ENCODE assay signal across 8 cellular contexts in the genomic region with DNA sequence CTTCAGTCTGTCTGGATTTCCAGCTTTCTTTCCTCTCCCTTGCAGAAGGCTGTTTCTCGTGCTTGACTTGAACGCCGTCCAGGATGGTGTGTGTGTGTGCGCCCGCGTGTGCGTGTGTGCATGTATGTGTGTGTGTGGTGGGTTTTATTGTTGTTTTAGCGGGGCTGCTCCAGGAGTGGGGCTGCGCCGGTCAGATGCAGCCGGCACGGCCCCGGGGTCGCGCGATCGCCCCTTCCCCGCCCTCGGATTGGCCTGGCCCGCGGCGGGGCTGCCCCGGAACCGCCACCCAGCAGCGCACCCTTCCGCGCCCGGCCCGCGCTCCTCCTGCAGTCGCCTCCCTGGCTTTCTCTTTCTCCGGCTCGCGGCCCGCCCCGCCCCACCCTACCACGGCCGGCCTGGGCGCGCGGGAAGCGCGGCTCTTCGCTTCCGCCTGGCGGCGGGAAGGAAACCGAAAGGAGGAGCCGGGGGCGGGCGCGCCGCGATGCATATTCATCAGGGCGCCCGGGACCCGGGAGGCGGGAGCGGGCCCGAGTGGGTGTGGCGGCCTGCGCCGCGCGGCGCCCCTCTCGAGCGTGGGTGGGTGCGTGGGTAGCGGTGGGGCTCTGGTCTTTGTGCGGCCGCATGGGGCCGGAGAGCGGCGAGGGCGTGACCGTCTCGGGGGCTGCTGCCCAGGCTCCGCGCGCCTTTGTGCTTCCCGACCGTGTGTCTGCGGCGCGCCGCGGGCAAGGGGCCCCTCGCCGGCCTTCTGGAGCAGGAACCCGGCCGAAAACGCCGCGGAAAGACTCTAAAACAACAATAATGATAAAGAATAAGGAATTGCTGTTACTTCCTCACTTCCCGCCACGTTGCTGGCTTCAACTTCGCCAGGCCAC. TPM values are rescaled to one million over a fixed set of nuclear protein-coding genes. Genes with fewer than 3 reads are reported as not detected.
DNase-seq lines count a peak whose midpoint lies in the region; ATAC-seq and TF ChIP-seq lines count a peak whose summit lies in the region.

No MANE protein-coding gene starts in this region.

- TF ChIP-seq CTCF in GM06990 (IDR thresholded peaks at IDR 0.05; ENCODE audit: insufficient read depth, low read length, poor library complexity, severe bottlenecking) (no peak), LNCAP (IDR thresholded peaks at IDR 0.05) (peak; percentile 39), SK-N-SH (IDR thresholded peaks at IDR 0.05) (peak; percentile 26), cardiac muscle cell (IDR thresholded peaks at IDR 0.05; ENCODE audit: low read depth, low read length) (peak; percentile 42), tibial nerve (IDR thresholded peaks at IDR 0.05) (peak; percentile 56 to 92 (median 85))

- H3K27ac Mint-ChIP-seq in activated naive CD8-positive, alpha-beta T cell treated with anti-CD3 and anti-CD28 coated beads, Interleukin-2, amount 10 ng/mL, durations not matched to agents 7 days and 5 days, result peak overlapping the region; percentile 63

- no peaks in the 10 kb centered on the region for H3K9me2 ChIP-seq in SK-N-SH

- H3K9me3 ChIP-seq in SK-N-SH, result no peaks in the 10 kb centered on the region
- no peaks in the 10 kb centered on the region for H3K9me3 ChIP-seq in cardiac muscle cell (ENCODE audit: low read depth)
- no peaks in the 10 kb centered on the region for H3K9me3 ChIP-seq in trophoblast cell (ENCODE audit: insufficient read depth, low read depth, low read length)
- no peaks in the 10 kb centered on the region for H3K9me3 ChIP-seq in tibial nerve

- peak overlapping the region; percentile 78 for H3K4me3 Mint-ChIP-seq in activated naive CD8-positive, alpha-beta T cell treated with anti-CD3 and anti-CD28 coated beads, Interleukin-2, amount 10 ng/mL, durations not matched to agents 7 days and 5 days

- peak overlapping the region; percentile 99 for H2BK120ac ChIP-seq in trophoblast cell (ENCODE audit: insufficient read depth, low read length, poor library complexity)

- peak overlapping the region; percentile 99 for H3K14ac ChIP-seq in trophoblast cell (ENCODE audit: low read length)

- CTCF ChIA-PET in SK-N-SH (lab: Yijun Ruan, JAX), result interaction anchor here (0.9 kb wide), 2 partner anchors 31 to 111 kb away, joined by 3 read pairs; no protein-coding TSS in a partner anchor

- H3K23ac ChIP-seq in trophoblast cell (ENCODE audit: low read length), result no peak overlapping the region

- H3K36me3 ChIP-seq in GM06990 (ENCODE audit: control insufficient read depth, insufficient read depth, low read length) (no peaks in the 10 kb centered on the region), SK-N-SH (replicated peaks in 1 of 2; ENCODE audit: control insufficient read depth in 1 of 2, insufficient read depth in 2 of 2, low read length in 1 of 2) (no peaks in the 10 kb centered on the region), cardiac muscle cell (no peaks in the 10 kb centered on the region), trophoblast cell (ENCODE audit: control insufficient read depth in 1 of 2, insufficient read depth in 2 of 2, low read length in 2 of 2) (no peaks in the 10 kb centered on the region), tibial nerve (no peaks in the 10 kb centered on the region)

- WGBS in SK-N-SH (ENCODE audit: low lambda C conversion rate), result under 1% methylated on average over 31 of the region's 98 CpGs
- WGBS in trophoblast cell (ENCODE audit: extremely low coverage, insufficient coverage, insufficient read length), result no CpG with 5 or more reads among the region's 98 CpGs
- 0 to 1% methylated on average over 30 to 77 of the region's 98 CpGs for WGBS in tibial nerve, 2 donors

- H3K27me3 ChIP-seq in GM06990 (replicated peaks; ENCODE audit: control insufficient read depth, insufficient read depth, low read length) (no peaks in the 10 kb centered on the region), SK-N-SH (ENCODE audit: insufficient read depth) (no peaks in the 10 kb centered on the region), cardiac muscle cell (peaks cover 62% of the 10 kb centered on the region), trophoblast cell (ENCODE audit: insufficient read depth, low read length) (no peaks in the 10 kb centered on the region), tibial nerve (no peaks in the 10 kb centered on the region)

- H3K9me3 Mint-ChIP-seq in activated naive CD8-positive, alpha-beta T cell treated with anti-CD3 and anti-CD28 coated beads, Interleukin-2, amount 10 ng/mL, durations not matched to agents 7 days and 5 days, result no peaks in the 10 kb centered on the region

- peak overlapping the region; percentile 98 for H4K12ac ChIP-seq in trophoblast cell (ENCODE audit: low read depth, low read length)

- TF ChIP-seq RAD21 in SK-N-SH (IDR thresholded peaks at IDR 0.05; ENCODE audit: low read length), result peak; percentile 55

- H2BK5ac ChIP-seq in trophoblast cell (ENCODE audit: low read depth, low read length, poor library complexity), result peak overlapping the region; percentile 98

- peaks cover 17 to 46% of the 10 kb centered on the region in 2 experiments for H3K4me1 ChIP-seq in SK-N-SH (ENCODE audit: control insufficient read depth in 1 of 2, insufficient read depth in 2 of 2, low read depth in 1 of 2, low read length in 1 of 2)
- peaks cover 3% of the 10 kb centered on the region for H3K4me1 ChIP-seq in cardiac muscle cell (ENCODE audit: low read depth)
- H3K4me1 ChIP-seq in trophoblast cell (ENCODE audit: control insufficient read depth in 1 of 2, insufficient read depth in 2 of 2, low read length in 2 of 2), result no peaks in the 10 kb centered on the region
- H3K4me1 ChIP-seq in tibial nerve, result peaks cover 0 to 62% (median 20%) of the 10 kb centered on the region in 4 donors

- peak overlapping the region; percentile 74 for H2AK5ac ChIP-seq in trophoblast cell (ENCODE audit: low read length)

- H4K8ac ChIP-seq in trophoblast cell (ENCODE audit: low read depth, low read length), result peak overlapping the region; percentile 99

- H4K91ac ChIP-seq in trophoblast cell (ENCODE audit: low read depth, low read length), result peak overlapping the region; percentile 97

- POLR2A ChIA-PET in SK-N-SH (lab: Yijun Ruan, JAX), result interaction anchor here (0.6 to 0.7 kb wide), 2 partner anchors 112 to 1600 kb away, joined by 3 read pairs; no protein-coding TSS in a partner anchor
- POLR2A ChIA-PET in activated naive CD8-positive, alpha-beta T cell treated with anti-CD3 and anti-CD28 coated beads, Interleukin-2, amount 10 ng/mL, durations not matched to agents 7 days and 5 days (lab: Charles Lee), result no interaction called here

- no peaks in the 10 kb centered on the region for H4K20me1 ChIP-seq in SK-N-SH (ENCODE audit: insufficient read depth)

- H3K9ac ChIP-seq in SK-N-SH, result peak overlapping the region; percentile 90
- peak overlapping the region; percentile 88 for H3K9ac ChIP-seq in trophoblast cell (ENCODE audit: low read length)

- peak overlapping the region; percentile 88 for H3K4me2 ChIP-seq in SK-N-SH
- peak overlapping the region; percentile 86 for H3K4me2 ChIP-seq in trophoblast cell (ENCODE audit: low read length)

- H3K27ac ChIP-seq in SK-N-SH (ENCODE audit: low read depth in 2 of 2, low read length in 1 of 2) (peak overlapping the region; percentile 90 to 99), cardiac muscle cell (no peak overlapping the region), trophoblast cell (ENCODE audit: low read depth, low read length) (peak overlapping the region; percentile 88), tibial nerve (peak overlapping the region; percentile 86 to 98 (median 90))

- ATAC-seq in activated naive CD8-positive, alpha-beta T cell treated with anti-CD3 and anti-CD28 coated beads, Interleukin-2, amount 10 ng/mL, durations not matched to agents 7 days and 5 days (ENCODE audit: low read depth), result peak; percentile 96

- TF ChIP-seq POLR2A in tibial nerve (IDR thresholded peaks at IDR 0.05), result peak; percentile 26 to 59

- H2AFZ ChIP-seq in SK-N-SH (ENCODE audit: low read depth) (peak overlapping the region; percentile 65), trophoblast cell (ENCODE audit: insufficient read depth, low read length, poor library complexity) (peak overlapping the region; percentile 99)

- H3K79me2 ChIP-seq in SK-N-SH (ENCODE audit: insufficient read depth), result peaks cover 29% of the 10 kb centered on the region
- H3K79me2 ChIP-seq in trophoblast cell (ENCODE audit: control insufficient read depth, insufficient read depth, low read length, poor library complexity), result peaks cover 8% of the 10 kb centered on the region

- H2BK12ac ChIP-seq in trophoblast cell (ENCODE audit: low read length), result peak overlapping the region; percentile 84

- no peaks in the 10 kb centered on the region for H3K36me3 Mint-ChIP-seq in activated naive CD8-positive, alpha-beta T cell treated with anti-CD3 and anti-CD28 coated beads, Interleukin-2, amount 10 ng/mL, durations not matched to agents 7 days and 5 days

- peak overlapping the region; percentile 79 for H3K4ac ChIP-seq in trophoblast cell (ENCODE audit: low read depth, low read length)

- H3F3A ChIP-seq in SK-N-SH (replicated peaks; ENCODE audit: insufficient read depth), result peaks cover 53% of the 10 kb centered on the region

- TF ChIP-seq EP300 in SK-N-SH (IDR thresholded peaks at IDR 0.05; ENCODE audit: borderline replicate concordance in 1 of 2, low read depth in 1 of 2, low read length in 1 of 2), result no peak
- TF ChIP-seq EP300 in tibial nerve (IDR thresholded peaks at IDR 0.05), result peak in 1 of 2 donors; percentile 87

- peaks cover 69% of the 10 kb centered on the region for H3K27me3 Mint-ChIP-seq in activated naive CD8-positive, alpha-beta T cell treated with anti-CD3 and anti-CD28 coated beads, Interleukin-2, amount 10 ng/mL, durations not matched to agents 7 days and 5 days

- peak; percentile 90 for DNase-seq in GM06990 (ENCODE audit: extremely low read depth, insufficient read length)
- peak; percentile 75 for DNase-seq in H4 (ENCODE audit: low spot score)
- peak; percentile 92 for DNase-seq in SK-N-SH
- DNase-seq in activated naive CD8-positive, alpha-beta T cell treated with anti-CD3 and anti-CD28 coated beads, Interleukin-2, amount 10 ng/mL, durations not matched to agents 7 days and 5 days, result peak; percentile 88
- DNase-seq in cardiac muscle cell (ENCODE audit: low read depth in 1 of 2, low spot score in 1 of 2), result peak; percentile 94 to 98
- peak; percentile 92 to 95 for DNase-seq in trophoblast cell
- DNase-seq in tibial nerve (ENCODE audit: low spot score in 2 of 2), result peak; percentile 82 to 86

- peak overlapping the region; percentile 98 for H3K18ac ChIP-seq in trophoblast cell (ENCODE audit: low read length)

- peaks cover 14% of the 10 kb centered on the region for H3K4me1 Mint-ChIP-seq in activated naive CD8-positive, alpha-beta T cell treated with anti-CD3 and anti-CD28 coated beads, Interleukin-2, amount 10 ng/mL, durations not matched to agents 7 days and 5 days

- H3K4me3 ChIP-seq in GM06990 (replicated peaks; ENCODE audit: low read depth, low read length) (peak overlapping the region; percentile 67), SK-N-SH (ENCODE audit: low read depth in 2 of 2, low read length in 1 of 2) (peak overlapping the region; percentile 56 to 83), cardiac muscle cell (peak overlapping the region; percentile 86), trophoblast cell (ENCODE audit: low read depth, low read length) (peak overlapping the region; percentile 82), tibial nerve (peak overlapping the region; percentile 58 to 81 (median 70))

- peaks cover 9% of the 10 kb centered on the region for H3K79me1 ChIP-seq in trophoblast cell (ENCODE audit: low read length)

RNA-seq across cellular contexts. Expression of a gene that starts 8.5 kb away (rescaled TPM):
- total RNA-seq in H4 (2014; rRNA removed; shearing (Covaris generic)), result 10.2 and 11.3 TPM in 2 replicates
- polyA plus RNA-seq in SK-N-SH (2012; rRNA removed), result 8.1 and 9.2 TPM in 2 replicates
- 9.4 TPM in 2 replicates for polyA plus RNA-seq in SK-N-SH (2012; cell fraction: cytosol; rRNA removed)
- polyA plus RNA-seq in SK-N-SH (2012; cell fraction: nucleus; rRNA removed), result 12.0 and 18.7 TPM in 2 replicates
- not detected for total RNA-seq in activated naive CD8-positive, alpha-beta T cell treated with anti-CD3 and anti-CD28 coated beads, Interleukin-2, amount 10 ng/mL, durations not matched to agents 7 days and 5 days
- 10.4 and 13.9 TPM in 2 replicates for total RNA-seq in cardiac muscle cell
- polyA plus RNA-seq in cardiac muscle cell, result 5.7 and 7.8 TPM in 2 replicates
- polyA plus RNA-seq in trophoblast cell (2013), result 0.96 and 1.2 TPM in 2 replicates
- 100 to 1,000 TPM in 1 of 4 donors, 10 to 100 TPM in 3; 52.1 to 125 (median 78.1) TPM for total RNA-seq in tibial nerve
